In genomic region chr20:22816016-22816415, GRCh38 we compare ENCODE assay signal across 26 cellular contexts.
DNase-seq lines count a peak whose midpoint lies in the region; ATAC-seq and TF ChIP-seq lines count a peak whose summit lies in the region.
"Had no signal": no experiment of that assay in that cellular context is flagged by ENCODE, and none has a peak within 500 bp of the region (broad histone marks: within the 10 kb centered on the region; RNA-seq: fewer than 3 reads in every experiment).

No MANE protein-coding gene starts in this region.

- H3K36me3 Mint-ChIP-seq in nephron (ENCODE audit: low read depth), result no peaks in the 10 kb centered on the region
- H3K36me3 Mint-ChIP-seq in naive thymus-derived CD4-positive, alpha-beta T cell, result no peaks in the 10 kb centered on the region
- H3K36me3 Mint-ChIP-seq: CD4-positive, CD25-positive, alpha-beta regulatory T cell had no signal

- H3K4me1 ChIP-seq in naive thymus-derived CD4-positive, alpha-beta T cell (ENCODE audit: control insufficient read depth in 2 of 2, insufficient read depth in 2 of 2, low read length in 2 of 2), result no peaks in the 10 kb centered on the region
- H3K4me1 ChIP-seq: BLaER1, SJSA1 had no signal

- H3K9me3 ChIP-seq in naive thymus-derived CD4-positive, alpha-beta T cell (ENCODE audit: control insufficient read depth in 2 of 3, low read length in 3 of 3), result no peaks in the 10 kb centered on the region
- H3K9me3 ChIP-seq: BLaER1, SJSA1 had no signal

- peaks cover 4% of the 10 kb centered on the region for H3K27me3 Mint-ChIP-seq in nephron (ENCODE audit: low read depth)
- peaks cover 0 to 32% (median 5%) of the 10 kb centered on the region in 5 donors for H3K27me3 Mint-ChIP-seq in naive thymus-derived CD4-positive, alpha-beta T cell

- no peak overlapping the region for H3K4me3 ChIP-seq in naive thymus-derived CD4-positive, alpha-beta T cell (ENCODE audit: low read length)
- H3K4me3 ChIP-seq: BLaER1, GM23248, SJSA1 had no signal

- no peak for TF ChIP-seq POLR2A in erythroblast (IDR thresholded peaks at IDR 0.05; ENCODE audit: low read length)

- no peak overlapping the region for H3K27ac ChIP-seq in naive thymus-derived CD4-positive, alpha-beta T cell (ENCODE audit: low read depth, low read length)
- H3K27ac ChIP-seq: BLaER1, GM23248, SJSA1 had no signal

- DNase-seq in G401 (ENCODE audit: low spot score), result peak; percentile 1
- DNase-seq in NCI-H69 (lab: John Stamatoyannopoulos, UW), result peak; percentile 58
- peak; percentile 5 for DNase-seq in ureter (ENCODE audit: low spot score)
- no peak for DNase-seq in erythroblast (lab: John Stamatoyannopoulos, UW)
- no peak for DNase-seq in naive thymus-derived CD4-positive, alpha-beta T cell
- DNase-seq in left cardiac atrium, result no peak
- DNase-seq: ACHN; CD4-positive, CD25-positive, alpha-beta regulatory T cell; DMS153; DND-41; GM23248; H9; HFFc6; KG1; MM.1S; NCI-H1048; NCI-H1694; NCI-H2029 treated with DMSO at 0.1 percent for 48 hours; NCI-H524; NCI-H774; NK-92 treated with Interleukin-12 subunit alpha and Interleukin-12 subunit beta, amount 100 ng/mL, for 24 hours; Right ventricle myocardium superior; RPMI8226 had no signal

- no peaks in the 10 kb centered on the region for H3K27me3 ChIP-seq in naive thymus-derived CD4-positive, alpha-beta T cell (ENCODE audit: control insufficient read depth in 2 of 2, insufficient read depth in 2 of 2, low read length in 2 of 2)
- H3K27me3 ChIP-seq: BLaER1, SJSA1 had no signal

- H3K4me3 Mint-ChIP-seq in nephron, result peak overlapping the region in 1 of 3 experiments; percentile 0
- H3K4me3 Mint-ChIP-seq in naive thymus-derived CD4-positive, alpha-beta T cell, result no peak overlapping the region
- H3K4me3 Mint-ChIP-seq: CD4-positive, CD25-positive, alpha-beta regulatory T cell; H9; HFFc6 had no signal

- POLR2A ChIA-PET in naive thymus-derived CD4-positive, alpha-beta T cell (lab: Charles Lee), result no interaction called here

- intact Hi-C loops in naive thymus-derived CD4-positive, alpha-beta T cell (cut with micrococcal nuclease), result no loop called here
- intact Hi-C loops in left cardiac atrium (cut with DNase I), result loop anchor here in 1 of 2 donors (10.0 kb wide), 1 partner anchor 121 kb away; no protein-coding TSS in a partner anchor

- H3K36me3 ChIP-seq in naive thymus-derived CD4-positive, alpha-beta T cell (ENCODE audit: control insufficient read depth in 2 of 3, insufficient read depth in 3 of 3, low read length in 3 of 3), result no peaks in the 10 kb centered on the region
- H3K36me3 ChIP-seq: BLaER1, SJSA1 had no signal

- ATAC-seq in naive thymus-derived CD4-positive, alpha-beta T cell, result no peak
- no peak for ATAC-seq in left cardiac atrium

- in situ Hi-C loops in G401 (cut with HindIII; ENCODE audit: low sequenced_read_pairs), result no loop called here

- no peak for TF ChIP-seq CTCF in nephron (IDR thresholded peaks at IDR 0.05; ENCODE audit: unreplicated experiment in 3 of 3)

- H3K9me3 Mint-ChIP-seq in nephron, result no peaks in the 10 kb centered on the region
- peaks cover 0 to 2% (median 0%) of the 10 kb centered on the region in 11 donors for H3K9me3 Mint-ChIP-seq in naive thymus-derived CD4-positive, alpha-beta T cell
- H3K9me3 Mint-ChIP-seq: CD4-positive, CD25-positive, alpha-beta regulatory T cell had no signal

- CTCF ChIA-PET in naive thymus-derived CD4-positive, alpha-beta T cell (lab: Charles Lee), result no interaction called here

- peaks cover 64% of the 10 kb centered on the region for H3K4me1 Mint-ChIP-seq in nephron
- H3K4me1 Mint-ChIP-seq in naive thymus-derived CD4-positive, alpha-beta T cell, result peaks cover 0 to 4% (median 0%) of the 10 kb centered on the region in 7 donors
- H3K4me1 Mint-ChIP-seq: CD4-positive, CD25-positive, alpha-beta regulatory T cell had no signal

- H3K27ac Mint-ChIP-seq in nephron, result peak overlapping the region in 2 of 3 experiments; percentile 36 to 40
- H3K27ac Mint-ChIP-seq in naive thymus-derived CD4-positive, alpha-beta T cell, result no peak overlapping the region
- H3K27ac Mint-ChIP-seq: CD4-positive, CD25-positive, alpha-beta regulatory T cell; H9; HFFc6 had no signal

Comparison
In these comparisons a context has a peak if more than half of its experiments do, and no peak if none do; other contexts are left out.
1. DNase-seq: peak in G401 (single experiment), NCI-H69 (single experiment) and ureter (single experiment); none in erythroblast (0 of 2), naive thymus-derived CD4-positive, alpha-beta T cell (0 of 9) and left cardiac atrium (single experiment).
2. H3K27ac Mint-ChIP-seq: peak in nephron (2 of 3); none in naive thymus-derived CD4-positive, alpha-beta T cell (0 of 9).